In the genomic region with DNA sequence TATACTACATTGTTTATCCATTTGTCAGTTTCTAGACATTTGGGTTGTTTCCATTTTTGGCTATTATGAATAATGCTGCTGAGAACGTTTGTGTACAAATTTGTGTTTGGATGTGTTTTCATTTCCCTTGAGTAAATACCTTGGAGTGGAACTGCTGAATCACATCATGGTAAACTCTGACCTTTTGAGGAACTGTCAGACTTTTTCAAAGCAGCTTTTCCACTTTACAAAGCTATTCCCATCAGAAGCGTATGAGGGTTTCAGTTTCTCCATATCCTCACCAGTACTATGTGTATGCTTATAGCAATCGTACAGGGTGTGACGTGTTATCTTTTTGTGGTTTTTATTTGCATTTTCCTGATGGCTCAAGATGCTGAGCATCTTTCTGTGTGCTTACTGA, we compare ENCODE assay signal across 15 cellular contexts.
DNase-seq lines count a peak whose midpoint lies in the region; ATAC-seq, FAIRE-seq and TF ChIP-seq lines count a peak whose summit lies in the region.
"Had no signal": no experiment of that assay in that cellular context is flagged by ENCODE, and none has a peak within 500 bp of the region (broad histone marks: within the 10 kb centered on the region; RNA-seq: fewer than 3 reads in every experiment).

No MANE protein-coding gene starts in this region.

- H3K4me3 ChIP-seq in A549 (no peak overlapping the region), fibroblast of villous mesenchyme (ENCODE audit: low read depth, low read length) (no peak overlapping the region), heart right ventricle (no peak overlapping the region)
- H3K4me3 ChIP-seq: gastroesophageal sphincter, skin epidermis had no signal

- peaks cover 0 to 35% (median 0%) of the 10 kb centered on the region in 9 donors for H3K36me3 ChIP-seq in heart right ventricle

- no peak for TF ChIP-seq CTCF in A549 (IDR thresholded peaks at IDR 0.05)
- TF ChIP-seq CTCF in fibroblast of villous mesenchyme (IDR thresholded peaks at IDR 0.05; ENCODE audit: insufficient read depth, low read depth, low read length), result no peak
- no peak for TF ChIP-seq CTCF in heart right ventricle (IDR thresholded peaks at IDR 0.05)

- peak; percentile 56 to 77; a peak in 4 of 6 replicates for ATAC-seq in A549
- no peak for ATAC-seq in heart right ventricle
- ATAC-seq in HG03354 (IDR thresholded peaks at IDR 0.05; ENCODE audit: poor library complexity, severe bottlenecking, unreplicated experiment), result no peak
- ATAC-seq: gastroesophageal sphincter had no signal

- DNase-seq in A549 (ENCODE audit: low read depth in 1 of 2, low spot score in 1 of 2) (peak in 1 of 2 experiments; percentile 61), HCEC 1CT (peak; percentile 78), RPMI7951 (ENCODE audit: low read depth) (peak; percentile 2), fibroblast of villous mesenchyme (ENCODE audit: low read depth) (peak; percentile 83), heart right ventricle (no peak), AG20443 (ENCODE audit: low spot score) (no peak), NCI-H2029 (lab: John Stamatoyannopoulos, UW) (no peak)
- DNase-seq: activated CD4-positive, alpha-beta T cell treated with anti-CD3 and anti-CD28 coated beads, Interleukin-2, amount 50 U/mL, for 4 hours; cerebellar nuclear complex; DND-41; NCI-H2029 treated with DMSO at 0.1 percent for 48 hours had no signal

- TF ChIP-seq RAD21 in A549 (conservative IDR thresholded peaks at IDR 0.05 in 1 of 2, IDR thresholded peaks at IDR 0.05 in 1 of 2), result no peak

- WGBS in A549 (ENCODE audit: missing lambda C conversion rate), result 13% methylated on average over 4 of the region's 4 CpGs
- WGBS in heart right ventricle, 2 donors, result 72 to 75% methylated on average over 4 of the region's 4 CpGs

- POLR2A ChIA-PET in A549 (lab: Yijun Ruan, JAX), result no interaction called here

- no peak overlapping the region for H3K27ac ChIP-seq in A549
- H3K27ac ChIP-seq in heart right ventricle, result no peak overlapping the region
- H3K27ac ChIP-seq: gastroesophageal sphincter, skin epidermis had no signal

- TF ChIP-seq POLR2A in A549 (IDR thresholded peaks at IDR 0.05; ENCODE audit: low read length), result no peak

- CTCF ChIA-PET in A549 (lab: Yijun Ruan, JAX), result no interaction called here

- FAIRE-seq in A549 (lab: Jason Lieb, UNC), result no peak
- FAIRE-seq: urothelium cell line had no signal

- intact Hi-C loops in heart right ventricle (cut with DNase I), result no loop called here

- peaks cover 23% of the 10 kb centered on the region for H3K4me1 ChIP-seq in A549
- H3K4me1 ChIP-seq in heart right ventricle, result no peaks in the 10 kb centered on the region
- H3K4me1 ChIP-seq: gastroesophageal sphincter had no signal

- H3K27me3 ChIP-seq in heart right ventricle, result no peaks in the 10 kb centered on the region
- H3K27me3 ChIP-seq: gastroesophageal sphincter had no signal

- no peak for TF ChIP-seq EP300 in A549 (IDR thresholded peaks at IDR 0.05)

- H3K9me3 ChIP-seq in A549, result no peaks in the 10 kb centered on the region
- no peaks in the 10 kb centered on the region for H3K9me3 ChIP-seq in heart right ventricle
- H3K9me3 ChIP-seq: gastroesophageal sphincter had no signal

- peak overlapping the region; percentile 55 for H3K4me2 ChIP-seq in A549

TF ChIP-seq in A549, 52 proteins besides CTCF, POLR2A, EP300 and RAD21:
- TF ChIP-seq ZC3H11A (IDR thresholded peaks at IDR 0.05) (no peak), FOSL2 (IDR thresholded peaks at IDR 0.05) (no peak), FOSL2 (CRISPR knock-in tag; IDR thresholded peaks at IDR 0.05) (peak; percentile 58; the same call in 1 of the 2 replicates), GATA3 (IDR thresholded peaks at IDR 0.05; ENCODE audit: borderline replicate concordance) (peak; percentile 32; the same call in 1 of the 2 replicates)
TF ChIP-seq in A549: peak in this region for 2.

Comparison
In these comparisons a context has a peak if more than half of its experiments do, and no peak if none do; other contexts are left out.
1. ATAC-seq: peak in A549 (2 of 2); none in heart right ventricle (0 of 8) and HG03354 (single experiment).
2. DNase-seq: peak in HCEC 1CT (single experiment), RPMI7951 (single experiment) and fibroblast of villous mesenchyme (single experiment); none in heart right ventricle (0 of 2), AG20443 (single experiment) and NCI-H2029 (single experiment).